ENCODE assay signal across 2 cellular contexts in the genomic region with DNA sequence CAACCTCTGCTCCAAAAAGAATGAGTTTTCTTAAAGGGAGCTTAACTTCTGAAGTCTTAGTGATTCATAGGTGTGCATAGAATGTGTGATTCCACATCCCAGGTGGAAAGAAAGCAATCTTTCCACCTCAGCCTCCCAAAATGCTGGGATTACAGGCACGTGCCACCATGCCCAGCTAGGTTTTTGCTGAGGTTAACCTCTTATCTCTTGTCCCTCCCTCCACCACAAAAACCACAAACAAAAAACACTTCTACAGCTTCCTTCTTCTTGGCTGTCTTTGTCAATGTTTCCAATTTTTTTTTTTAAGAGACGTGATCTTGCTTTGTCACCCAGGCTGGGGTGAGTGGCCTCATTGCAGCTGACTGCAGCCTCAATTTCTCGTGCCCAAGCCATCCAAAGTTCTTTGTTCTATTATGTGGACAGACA.
A peak's percentile ranks its signal among the peaks of the same experiment; 100 is the strongest.
TF ChIP-seq lines count a peak whose summit lies in the region.

No MANE protein-coding gene starts in this region.

TF ChIP-seq in HepG2, 621 proteins besides CTCF, POLR2A, EP300 and RAD21:
- TF ChIP-seq, protein P1, sequence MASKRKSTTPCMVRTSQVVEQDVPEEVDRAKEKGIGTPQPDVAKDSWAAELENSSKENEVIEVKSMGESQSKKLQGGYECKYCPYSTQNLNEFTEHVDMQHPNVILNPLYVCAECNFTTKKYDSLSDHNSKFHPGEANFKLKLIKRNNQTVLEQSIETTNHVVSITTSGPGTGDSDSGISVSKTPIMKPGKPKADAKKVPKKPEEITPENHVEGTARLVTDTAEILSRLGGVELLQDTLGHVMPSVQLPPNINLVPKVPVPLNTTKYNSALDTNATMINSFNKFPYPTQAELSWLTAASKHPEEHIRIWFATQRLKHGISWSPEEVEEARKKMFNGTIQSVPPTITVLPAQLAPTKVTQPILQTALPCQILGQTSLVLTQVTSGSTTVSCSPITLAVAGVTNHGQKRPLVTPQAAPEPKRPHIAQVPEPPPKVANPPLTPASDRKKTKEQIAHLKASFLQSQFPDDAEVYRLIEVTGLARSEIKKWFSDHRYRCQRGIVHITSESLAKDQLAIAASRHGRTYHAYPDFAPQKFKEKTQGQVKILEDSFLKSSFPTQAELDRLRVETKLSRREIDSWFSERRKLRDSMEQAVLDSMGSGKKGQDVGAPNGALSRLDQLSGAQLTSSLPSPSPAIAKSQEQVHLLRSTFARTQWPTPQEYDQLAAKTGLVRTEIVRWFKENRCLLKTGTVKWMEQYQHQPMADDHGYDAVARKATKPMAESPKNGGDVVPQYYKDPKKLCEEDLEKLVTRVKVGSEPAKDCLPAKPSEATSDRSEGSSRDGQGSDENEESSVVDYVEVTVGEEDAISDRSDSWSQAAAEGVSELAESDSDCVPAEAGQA (IDR thresholded peaks at IDR 0.05; ENCODE audit: low read depth): no peak
- TF ChIP-seq, protein P1 (CRISPR knock-in tag; IDR thresholded peaks at IDR 0.05; ENCODE audit: borderline replicate concordance): no peak
- peak; percentile 32 for TF ChIP-seq POLR2G (IDR thresholded peaks at IDR 0.05; ENCODE audit: low read depth, low read length)
- TF ChIP-seq ZNF737 (CRISPR knock-in tag; IDR thresholded peaks at IDR 0.05; ENCODE audit: borderline replicate concordance): no peak
- TF ChIP-seq, protein P2, sequence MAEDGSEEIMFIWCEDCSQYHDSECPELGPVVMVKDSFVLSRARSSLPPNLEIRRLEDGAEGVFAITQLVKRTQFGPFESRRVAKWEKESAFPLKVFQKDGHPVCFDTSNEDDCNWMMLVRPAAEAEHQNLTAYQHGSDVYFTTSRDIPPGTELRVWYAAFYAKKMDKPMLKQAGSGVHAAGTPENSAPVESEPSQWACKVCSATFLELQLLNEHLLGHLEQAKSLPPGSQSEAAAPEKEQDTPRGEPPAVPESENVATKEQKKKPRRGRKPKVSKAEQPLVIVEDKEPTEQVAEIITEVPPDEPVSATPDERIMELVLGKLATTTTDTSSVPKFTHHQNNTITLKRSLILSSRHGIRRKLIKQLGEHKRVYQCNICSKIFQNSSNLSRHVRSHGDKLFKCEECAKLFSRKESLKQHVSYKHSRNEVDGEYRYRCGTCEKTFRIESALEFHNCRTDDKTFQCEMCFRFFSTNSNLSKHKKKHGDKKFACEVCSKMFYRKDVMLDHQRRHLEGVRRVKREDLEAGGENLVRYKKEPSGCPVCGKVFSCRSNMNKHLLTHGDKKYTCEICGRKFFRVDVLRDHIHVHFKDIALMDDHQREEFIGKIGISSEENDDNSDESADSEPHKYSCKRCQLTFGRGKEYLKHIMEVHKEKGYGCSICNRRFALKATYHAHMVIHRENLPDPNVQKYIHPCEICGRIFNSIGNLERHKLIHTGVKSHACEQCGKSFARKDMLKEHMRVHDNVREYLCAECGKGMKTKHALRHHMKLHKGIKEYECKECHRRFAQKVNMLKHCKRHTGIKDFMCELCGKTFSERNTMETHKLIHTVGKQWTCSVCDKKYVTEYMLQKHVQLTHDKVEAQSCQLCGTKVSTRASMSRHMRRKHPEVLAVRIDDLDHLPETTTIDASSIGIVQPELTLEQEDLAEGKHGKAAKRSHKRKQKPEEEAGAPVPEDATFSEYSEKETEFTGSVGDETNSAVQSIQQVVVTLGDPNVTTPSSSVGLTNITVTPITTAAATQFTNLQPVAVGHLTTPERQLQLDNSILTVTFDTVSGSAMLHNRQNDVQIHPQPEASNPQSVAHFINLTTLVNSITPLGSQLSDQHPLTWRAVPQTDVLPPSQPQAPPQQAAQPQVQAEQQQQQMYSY (CRISPR knock-in tag; IDR thresholded peaks at IDR 0.05): no peak
- no peak for TF ChIP-seq HOXA3 (CRISPR knock-in tag; IDR thresholded peaks at IDR 0.05)
- TF ChIP-seq ZNF382 (CRISPR knock-in tag; IDR thresholded peaks at IDR 0.05; ENCODE audit: borderline replicate concordance): no peak
- no peak for TF ChIP-seq FOXC1 (CRISPR knock-in tag; IDR thresholded peaks at IDR 0.05; ENCODE audit: borderline replicate concordance)
TF ChIP-seq in HepG2: peak in this region for 1.

TF ChIP-seq in SK-N-SH treated with all-trans-retinoic acid at 6 μM for 48 hours, 23 proteins besides CTCF, POLR2A, EP300 and RAD21:
- TF ChIP-seq ZNF70 (CRISPR knock-in tag; IDR thresholded peaks at IDR 0.05) (no peak), ZNF8 (CRISPR knock-in tag; IDR thresholded peaks at IDR 0.05) (no peak), ISL1 (CRISPR knock-in tag; IDR thresholded peaks at IDR 0.05) (no peak), ZNF565 (CRISPR knock-in tag; conservative IDR thresholded peaks at IDR 0.05; ENCODE audit: low read depth) (no peak), ESRRG (CRISPR knock-in tag; IDR thresholded peaks at IDR 0.05) (no peak), ZFP3 (CRISPR knock-in tag; IDR thresholded peaks at IDR 0.05) (no peak), ZC3H10 (CRISPR knock-in tag; IDR thresholded peaks at IDR 0.05) (no peak), BACH2 (CRISPR knock-in tag; IDR thresholded peaks at IDR 0.05; ENCODE audit: borderline replicate concordance) (no peak)
- TF ChIP-seq, protein P3, sequence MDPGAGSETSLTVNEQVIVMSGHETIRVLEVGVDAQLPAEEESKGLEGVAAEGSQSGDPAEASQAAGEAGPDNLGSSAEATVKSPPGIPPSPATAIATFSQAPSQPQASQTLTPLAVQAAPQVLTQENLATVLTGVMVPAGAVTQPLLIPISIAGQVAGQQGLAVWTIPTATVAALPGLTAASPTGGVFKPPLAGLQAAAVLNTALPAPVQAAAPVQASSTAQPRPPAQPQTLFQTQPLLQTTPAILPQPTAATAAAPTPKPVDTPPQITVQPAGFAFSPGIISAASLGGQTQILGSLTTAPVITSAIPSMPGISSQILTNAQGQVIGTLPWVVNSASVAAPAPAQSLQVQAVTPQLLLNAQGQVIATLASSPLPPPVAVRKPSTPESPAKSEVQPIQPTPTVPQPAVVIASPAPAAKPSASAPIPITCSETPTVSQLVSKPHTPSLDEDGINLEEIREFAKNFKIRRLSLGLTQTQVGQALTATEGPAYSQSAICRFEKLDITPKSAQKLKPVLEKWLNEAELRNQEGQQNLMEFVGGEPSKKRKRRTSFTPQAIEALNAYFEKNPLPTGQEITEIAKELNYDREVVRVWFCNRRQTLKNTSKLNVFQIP (CRISPR knock-in tag; IDR thresholded peaks at IDR 0.05; ENCODE audit: borderline replicate concordance, low read depth): no peak
- TF ChIP-seq, protein P4, sequence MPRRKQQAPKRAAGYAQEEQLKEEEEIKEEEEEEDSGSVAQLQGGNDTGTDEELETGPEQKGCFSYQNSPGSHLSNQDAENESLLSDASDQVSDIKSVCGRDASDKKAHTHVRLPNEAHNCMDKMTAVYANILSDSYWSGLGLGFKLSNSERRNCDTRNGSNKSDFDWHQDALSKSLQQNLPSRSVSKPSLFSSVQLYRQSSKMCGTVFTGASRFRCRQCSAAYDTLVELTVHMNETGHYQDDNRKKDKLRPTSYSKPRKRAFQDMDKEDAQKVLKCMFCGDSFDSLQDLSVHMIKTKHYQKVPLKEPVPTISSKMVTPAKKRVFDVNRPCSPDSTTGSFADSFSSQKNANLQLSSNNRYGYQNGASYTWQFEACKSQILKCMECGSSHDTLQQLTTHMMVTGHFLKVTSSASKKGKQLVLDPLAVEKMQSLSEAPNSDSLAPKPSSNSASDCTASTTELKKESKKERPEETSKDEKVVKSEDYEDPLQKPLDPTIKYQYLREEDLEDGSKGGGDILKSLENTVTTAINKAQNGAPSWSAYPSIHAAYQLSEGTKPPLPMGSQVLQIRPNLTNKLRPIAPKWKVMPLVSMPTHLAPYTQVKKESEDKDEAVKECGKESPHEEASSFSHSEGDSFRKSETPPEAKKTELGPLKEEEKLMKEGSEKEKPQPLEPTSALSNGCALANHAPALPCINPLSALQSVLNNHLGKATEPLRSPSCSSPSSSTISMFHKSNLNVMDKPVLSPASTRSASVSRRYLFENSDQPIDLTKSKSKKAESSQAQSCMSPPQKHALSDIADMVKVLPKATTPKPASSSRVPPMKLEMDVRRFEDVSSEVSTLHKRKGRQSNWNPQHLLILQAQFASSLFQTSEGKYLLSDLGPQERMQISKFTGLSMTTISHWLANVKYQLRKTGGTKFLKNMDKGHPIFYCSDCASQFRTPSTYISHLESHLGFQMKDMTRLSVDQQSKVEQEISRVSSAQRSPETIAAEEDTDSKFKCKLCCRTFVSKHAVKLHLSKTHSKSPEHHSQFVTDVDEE (CRISPR knock-in tag; IDR thresholded peaks at IDR 0.05): no peak
